11 cellular contexts compared by ENCODE assay signal in genomic region chr3:14435175-14436011, GRCh38. TPM values are rescaled to one million over a fixed set of nuclear protein-coding genes. Genes with fewer than 3 reads are reported as not detected.
DNase-seq lines count a peak whose midpoint lies in the region; ATAC-seq, FAIRE-seq and TF ChIP-seq lines count a peak whose summit lies in the region.
"Had no signal": no experiment of that assay in that cellular context is flagged by ENCODE, and none has a peak within 500 bp of the region (broad histone marks: within the 10 kb centered on the region; RNA-seq: fewer than 3 reads in every experiment).

No MANE protein-coding gene starts in this region.

- H3K27me3 ChIP-seq in small intestine (ENCODE audit: control insufficient read depth in 2 of 2, insufficient read depth in 2 of 2, low read length in 2 of 2), result no peaks in the 10 kb centered on the region
- H3K27me3 ChIP-seq: SJCRH30 had no signal

- peak overlapping the region; percentile 64 to 77 for H3K27ac ChIP-seq in small intestine (ENCODE audit: low read depth in 1 of 2, low read length in 1 of 2)
- H3K27ac ChIP-seq: SJCRH30 had no signal

- no peaks in the 10 kb centered on the region for H3K9me3 ChIP-seq in small intestine (ENCODE audit: control insufficient read depth, low read depth)
- H3K9me3 ChIP-seq: SJCRH30 had no signal

- TF ChIP-seq CTCF in foreskin fibroblast (IDR thresholded peaks at IDR 0.05; ENCODE audit: low read depth, low read length), result no peak

- H3K4me3 ChIP-seq in foreskin fibroblast (ENCODE audit: low read depth in 1 of 2, low read length in 2 of 2), result no peak overlapping the region
- no peak overlapping the region for H3K4me3 ChIP-seq in small intestine (ENCODE audit: low read depth in 1 of 2, low read length in 2 of 2)
- H3K4me3 ChIP-seq: SJCRH30 had no signal

- H3K4me1 ChIP-seq in small intestine (ENCODE audit: control insufficient read depth in 2 of 2, insufficient read depth in 1 of 2, low read depth in 1 of 2, low read length in 1 of 2), result peaks cover 27 to 35% of the 10 kb centered on the region in 2 donors

- FAIRE-seq in RCC 7860 (lab: Jason Lieb, UNC) (no peak), small intestine (lab: Jason Lieb, UNC) (no peak)

- no peaks in the 10 kb centered on the region for H3K36me3 ChIP-seq in small intestine (ENCODE audit: control insufficient read depth in 2 of 2, insufficient read depth in 2 of 2, low read length in 2 of 2)
- H3K36me3 ChIP-seq: SJCRH30 had no signal

- ATAC-seq in HG02642 (IDR thresholded peaks at IDR 0.05; ENCODE audit: poor library complexity, unreplicated experiment), result no peak
- ATAC-seq: esophagus mucosa had no signal

- 49 to 75% (median 53%) methylated on average over 18 of the region's 18 CpGs for WGBS in small intestine, 3 donors

- DNase-seq in NCI-H2029 (lab: John Stamatoyannopoulos, UW) (peak; percentile 48), NCI-H2029 treated with DMSO at 0.1 percent for 48 hours (lab: John Stamatoyannopoulos, UW) (no peak), RCC 7860 (ENCODE audit: low spot score) (peak; percentile 52), foreskin fibroblast (peak; percentile 50 to 74), small intestine (no peak), NCI-H2227 (lab: John Stamatoyannopoulos, UW; ENCODE audit: unreplicated experiment) (no peak), NCI-H2227 treated with DMSO at 0.1 percent for 48 hours (lab: John Stamatoyannopoulos, UW) (no peak)
- DNase-seq: 8988T, SJCRH30 had no signal

RNA-seq across cellular contexts. Expression of gene SLC6A6, which starts 33.0 kb away (rescaled TPM):
- polyA plus RNA-seq in small intestine, result 10 to 100 TPM in 1 of 3 donors, 1 to 10 TPM in 2; 6.9 to 10.8 (median 8.6) TPM

Comparison
In these comparisons a context has a peak if more than half of its experiments do, and no peak if none do; other contexts are left out.
1. DNase-seq: peak in NCI-H2029 (single experiment), RCC 7860 (single experiment) and foreskin fibroblast (2 of 2); none in NCI-H2029 treated with DMSO at 0.1 percent for 48 hours (single experiment), small intestine (single experiment), NCI-H2227 (single experiment) and NCI-H2227 treated with DMSO at 0.1 percent for 48 hours (single experiment).